8 cellular contexts compared by ENCODE assay signal in the genomic region with DNA sequence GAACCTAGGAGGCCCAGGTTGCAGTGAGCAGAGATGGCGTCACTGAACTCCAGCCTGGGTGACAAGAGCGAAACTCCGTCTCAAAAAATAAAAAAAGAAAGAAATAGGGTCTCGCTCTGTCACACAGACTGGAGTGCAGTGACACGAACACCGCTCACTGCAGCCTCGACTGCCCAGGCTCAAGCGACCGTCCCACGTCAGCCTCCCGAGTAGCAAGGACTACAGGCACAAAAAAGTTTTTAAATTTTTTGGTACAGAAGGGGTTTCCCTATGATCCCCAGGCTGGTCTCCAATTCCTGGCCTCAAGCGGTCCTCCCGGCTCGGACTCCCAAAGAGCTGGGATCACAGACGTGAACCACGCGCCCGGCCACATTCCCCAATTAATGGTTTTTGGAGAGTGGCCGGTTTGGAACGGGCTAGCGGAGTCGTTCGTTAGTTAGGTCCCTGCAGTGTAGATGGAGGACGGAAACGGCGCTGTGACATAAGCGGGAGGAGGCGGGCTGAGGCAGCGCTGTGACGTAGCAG.
A peak's percentile ranks its signal among the peaks of the same experiment; 100 is the strongest.
DNase-seq lines count a peak whose midpoint lies in the region; TF ChIP-seq lines count a peak whose summit lies in the region.

No MANE protein-coding gene starts in this region.

- H3K4me3 ChIP-seq in ACC112 (ENCODE audit: low read depth, low read length) (peak overlapping the region; percentile 86), muscle layer of duodenum (ENCODE audit: low read depth in 1 of 2, low read length in 2 of 2) (peak overlapping the region; percentile 89 to 92)

- peak overlapping the region; percentile 67 for H3K27ac ChIP-seq in ACC112 (ENCODE audit: low read depth, low read length)
- peak overlapping the region; percentile 94 for H3K27ac ChIP-seq in caudate nucleus (ENCODE audit: low read depth, low read length)
- peak overlapping the region; percentile 83 for H3K27ac ChIP-seq in muscle layer of duodenum (ENCODE audit: low read length)

- H3K27me3 ChIP-seq in ACC112 (ENCODE audit: insufficient read depth, low read length) (peaks cover 32% of the 10 kb centered on the region), muscle layer of duodenum (ENCODE audit: low read depth, low read length) (no peaks in the 10 kb centered on the region)

- H3K36me3 ChIP-seq in ACC112 (ENCODE audit: insufficient read depth, low read length) (no peaks in the 10 kb centered on the region), muscle layer of duodenum (ENCODE audit: control insufficient read depth in 1 of 2, insufficient read depth in 2 of 2, low read length in 2 of 2) (peaks cover 0 to 4% of the 10 kb centered on the region in 2 donors)

- H3K79me2 ChIP-seq in ACC112 (ENCODE audit: control insufficient read depth, insufficient read depth, low read length, unreplicated experiment): peaks cover 42% of the 10 kb centered on the region

- DNase-seq in caudate nucleus (lab: John Stamatoyannopoulos, UW): no peak
- DNase-seq in NK-92 (lab: John Stamatoyannopoulos, UW; ENCODE audit: unreplicated experiment): no peak
- DNase-seq in HK-2 (ENCODE audit: unreplicated experiment): no peak
- no peak for DNase-seq in hypothalamus (lab: John Stamatoyannopoulos, UW)
- no peak for DNase-seq in activated CD8-positive, alpha-beta memory T cell treated with anti-CD3 and anti-CD28 coated beads for 24 hours

- TF ChIP-seq EP300 in Ishikawa (IDR thresholded peaks at IDR 0.05; ENCODE audit: borderline replicate concordance): no peak

- no peak for TF ChIP-seq RAD21 in Ishikawa (IDR thresholded peaks at IDR 0.05; ENCODE audit: low read depth)

- peak overlapping the region; percentile 47 for H2AFZ ChIP-seq in ACC112 (ENCODE audit: low read length, unreplicated experiment)

- H3K9me3 ChIP-seq in muscle layer of duodenum (ENCODE audit: control insufficient read depth in 1 of 2, low read length in 2 of 2): no peaks in the 10 kb centered on the region

- H3K4me1 ChIP-seq in ACC112 (ENCODE audit: control insufficient read depth, insufficient read depth, low read length, unreplicated experiment) (peaks cover 19% of the 10 kb centered on the region), muscle layer of duodenum (ENCODE audit: control insufficient read depth in 1 of 2, insufficient read depth in 2 of 2, low read length in 2 of 2) (peaks cover 12 to 37% of the 10 kb centered on the region in 2 donors)

TF ChIP-seq in Ishikawa, 13 proteins besides CTCF, POLR2A, EP300 and RAD21:
- TF ChIP-seq YY1 (IDR thresholded peaks at IDR 0.05; ENCODE audit: low read depth): peak; percentile 61
- TF ChIP-seq, protein P1, sequence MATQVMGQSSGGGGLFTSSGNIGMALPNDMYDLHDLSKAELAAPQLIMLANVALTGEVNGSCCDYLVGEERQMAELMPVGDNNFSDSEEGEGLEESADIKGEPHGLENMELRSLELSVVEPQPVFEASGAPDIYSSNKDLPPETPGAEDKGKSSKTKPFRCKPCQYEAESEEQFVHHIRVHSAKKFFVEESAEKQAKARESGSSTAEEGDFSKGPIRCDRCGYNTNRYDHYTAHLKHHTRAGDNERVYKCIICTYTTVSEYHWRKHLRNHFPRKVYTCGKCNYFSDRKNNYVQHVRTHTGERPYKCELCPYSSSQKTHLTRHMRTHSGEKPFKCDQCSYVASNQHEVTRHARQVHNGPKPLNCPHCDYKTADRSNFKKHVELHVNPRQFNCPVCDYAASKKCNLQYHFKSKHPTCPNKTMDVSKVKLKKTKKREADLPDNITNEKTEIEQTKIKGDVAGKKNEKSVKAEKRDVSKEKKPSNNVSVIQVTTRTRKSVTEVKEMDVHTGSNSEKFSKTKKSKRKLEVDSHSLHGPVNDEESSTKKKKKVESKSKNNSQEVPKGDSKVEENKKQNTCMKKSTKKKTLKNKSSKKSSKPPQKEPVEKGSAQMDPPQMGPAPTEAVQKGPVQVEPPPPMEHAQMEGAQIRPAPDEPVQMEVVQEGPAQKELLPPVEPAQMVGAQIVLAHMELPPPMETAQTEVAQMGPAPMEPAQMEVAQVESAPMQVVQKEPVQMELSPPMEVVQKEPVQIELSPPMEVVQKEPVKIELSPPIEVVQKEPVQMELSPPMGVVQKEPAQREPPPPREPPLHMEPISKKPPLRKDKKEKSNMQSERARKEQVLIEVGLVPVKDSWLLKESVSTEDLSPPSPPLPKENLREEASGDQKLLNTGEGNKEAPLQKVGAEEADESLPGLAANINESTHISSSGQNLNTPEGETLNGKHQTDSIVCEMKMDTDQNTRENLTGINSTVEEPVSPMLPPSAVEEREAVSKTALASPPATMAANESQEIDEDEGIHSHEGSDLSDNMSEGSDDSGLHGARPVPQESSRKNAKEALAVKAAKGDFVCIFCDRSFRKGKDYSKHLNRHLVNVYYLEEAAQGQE (IDR thresholded peaks at IDR 0.05; ENCODE audit: low read depth): no peak
